In the genomic region with DNA sequence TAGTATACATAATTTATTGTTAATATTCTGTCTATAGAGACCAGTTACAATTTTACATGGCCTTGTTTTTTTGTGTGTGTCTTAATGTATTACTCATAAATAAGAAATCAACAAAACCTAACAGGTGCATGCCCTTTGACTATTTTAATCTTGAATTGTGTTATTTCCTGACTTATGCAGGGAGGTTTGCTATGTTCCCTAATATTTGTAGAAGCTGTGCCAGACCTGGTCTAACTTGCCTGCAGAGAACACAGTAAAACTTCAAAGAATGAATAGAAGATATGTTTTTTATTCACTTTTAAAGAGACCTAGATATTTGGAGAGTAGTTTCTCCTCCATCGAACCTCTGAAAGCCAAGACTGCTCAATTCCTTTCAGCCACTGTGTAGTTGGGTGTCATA, we compare ENCODE assay signal across 32 cellular contexts.
"Had no signal": no experiment of that assay in that cellular context is flagged by ENCODE, and none has a peak within 500 bp of the region (broad histone marks: within the 10 kb centered on the region; RNA-seq: fewer than 3 reads in every experiment).

No MANE protein-coding gene starts in this region.

- ATAC-seq: activated naive CD4-positive, alpha-beta T cell treated with anti-CD3 and anti-CD28 coated beads, Interleukin-2, amount 50 U/mL, for 72 hours; activated naive CD8-positive, alpha-beta T cell treated with anti-CD3 and anti-CD28 coated beads, Interleukin-2, amount 50 U/mL, for 24 hours; activated T-cell treated with anti-CD3 and anti-CD28 coated beads, Interleukin-2, amount 50 U/mL, for 4 hours; activated T-cell treated with anti-CD3 and anti-CD28 coated beads, Interleukin-2, amount 50 U/mL, for 72 hours; activated T-helper 17 cell treated with anti-CD3 and anti-CD28 coated beads, Interleukin-2, amount 50 U/mL, for 72 hours; body of pancreas had no signal

- H3K27ac ChIP-seq: adrenal gland, ascending aorta, body of pancreas, brain microvascular endothelial cell, breast epithelium, cardiac muscle cell had no signal

- DNase-seq: activated effector memory CD4-positive, alpha-beta T cell treated with anti-CD3 and anti-CD28 coated beads, Interleukin-2, amount 50 U/mL, for 16 hours; activated effector memory CD4-positive, alpha-beta T cell treated with Interleukin-2 at 50 U/mL for 16 hours; activated gamma-delta T cell; activated gamma-delta T cell treated with Interleukin-2 at 50 U/mL for 16 hours; activated naive CD4-positive, alpha-beta T cell; activated naive CD4-positive, alpha-beta T cell treated with anti-CD3 and anti-CD28 coated beads for 36 hours; activated naive CD4-positive, alpha-beta T cell treated with anti-CD3 and anti-CD28 coated beads, Interleukin-2, amount 10 ng/mL, durations not matched to agents 7 days and 5 days; activated naive CD4-positive, alpha-beta T cell treated with anti-CD3 and anti-CD28 coated beads, Interleukin-2, amount 50 U/mL, for 16 hours; activated naive CD4-positive, alpha-beta T cell treated with Interleukin-2 at 50 U/mL for 16 hours; activated naive CD8-positive, alpha-beta T cell treated with anti-CD3 and anti-CD28 coated beads for 36 hours; activated naive CD8-positive, alpha-beta T cell treated with anti-CD3 and anti-CD28 coated beads, Interleukin-2, amount 10 ng/mL, durations not matched to agents 7 days and 5 days; activated naive CD8-positive, alpha-beta T cell treated with anti-CD3 and anti-CD28 coated beads, Interleukin-2, amount 50 U/mL, for 24 hours; activated T-cell treated with anti-CD3 and anti-CD28 coated beads, Interleukin-2, amount 50 U/mL, for 1 hour; activated T-cell treated with anti-CD3 and anti-CD28 coated beads, Interleukin-2, amount 50 U/mL, for 24 hours; activated T-cell treated with anti-CD3 and anti-CD28 coated beads, Interleukin-2, amount 50 U/mL, for 4 hours; activated T-cell treated with anti-CD3 and anti-CD28 coated beads, Interleukin-2, amount 50 U/mL, for 48 hours; activated T-cell treated with anti-CD3 and anti-CD28 coated beads, Interleukin-2, amount 50 U/mL, for 72 hours; adrenal gland; amniotic stem cell; amygdala; anterior cingulate cortex; aorta; body of pancreas; brain microvascular endothelial cell; caudate nucleus; central memory CD4-positive, alpha-beta T cell; cerebellar nuclear complex had no signal

- H3K4me3 ChIP-seq: adrenal gland, ascending aorta, body of pancreas, breast epithelium, cardiac muscle cell had no signal

- H3K9me3 ChIP-seq: adrenal gland, ascending aorta, body of pancreas, breast epithelium had no signal

- H3K4me1 ChIP-seq: adrenal gland, ascending aorta, body of pancreas, breast epithelium had no signal

- H3K27me3 ChIP-seq: adrenal gland, ascending aorta, body of pancreas, brain microvascular endothelial cell, breast epithelium, cardiac muscle cell had no signal

- H3K36me3 ChIP-seq: adrenal gland, ascending aorta, brain microvascular endothelial cell, breast epithelium, cardiac muscle cell had no signal
